In the genomic region with DNA sequence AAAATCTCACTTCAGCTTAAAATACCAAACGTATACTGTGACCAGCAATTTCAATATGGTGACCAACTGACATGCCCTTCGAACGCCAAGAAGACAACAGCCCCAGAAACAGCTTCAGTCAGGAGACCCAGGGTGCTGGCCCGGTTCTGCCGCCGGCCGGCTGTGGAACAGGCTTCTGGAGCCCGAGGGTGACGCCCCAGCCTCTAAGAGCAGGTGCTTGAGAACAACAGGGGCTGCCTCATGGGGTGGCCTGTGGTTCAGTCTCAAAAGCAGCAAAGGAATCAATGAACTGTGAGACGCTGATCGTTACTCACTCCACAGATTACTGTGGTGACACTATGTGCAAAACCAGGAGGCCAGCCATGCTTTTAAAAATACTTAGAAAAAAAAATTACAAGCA, we compare ENCODE assay signal across 15 cellular contexts. TPM values are rescaled to one million over a fixed set of nuclear protein-coding genes. Genes with fewer than 3 reads are reported as not detected.
DNase-seq lines count a peak whose midpoint lies in the region; ATAC-seq, FAIRE-seq and TF ChIP-seq lines count a peak whose summit lies in the region.
"Had no signal": no experiment of that assay in that cellular context is flagged by ENCODE, and none has a peak within 500 bp of the region (broad histone marks: within the 10 kb centered on the region; RNA-seq: fewer than 3 reads in every experiment).

No MANE protein-coding gene starts in this region.

- H3K79me2 ChIP-seq in osteoblast (ENCODE audit: insufficient read depth, low read length): no peaks in the 10 kb centered on the region
- H3K79me2 ChIP-seq in HepG2 (ENCODE audit: insufficient read depth, low read length): peaks cover 23% of the 10 kb centered on the region

- in situ Hi-C loops in HepG2 (cut with HindIII; ENCODE audit: extremely low pct_ligation_motif_present, low pct_unique_long_range_greater_than_20kb): no loop called here

- no peak for TF ChIP-seq RAD21 in HepG2 (CRISPR knock-in tag; IDR thresholded peaks at IDR 0.05)

- peaks cover 41% of the 10 kb centered on the region for H4K20me1 ChIP-seq in osteoblast (ENCODE audit: insufficient read depth, low read length)
- H4K20me1 ChIP-seq in HepG2 (ENCODE audit: insufficient read depth, low read length): no peaks in the 10 kb centered on the region

- DNase-seq in osteoblast (ENCODE audit: insufficient read length, low spot score, missing footprints) (peak; percentile 53), HepG2 (ENCODE audit: low spot score) (no peak), left lobe of liver (ENCODE audit: low spot score) (no peak), A172 (ENCODE audit: low spot score) (no peak)
- DNase-seq in CD4-positive, alpha-beta memory T cell: no peak
- DNase-seq: activated CD4-positive, CD25-positive, alpha-beta regulatory T cell; mesenchymal stem cell; NCI-H1417 treated with DMSO at 0.1 percent for 48 hours; SK-N-SH; stimulated activated CD4-positive, alpha-beta T cell treated with anti-CD3 and anti-CD28 coated beads, Interleukin-4, amount 100 ng/mL, for 24 hours had no signal

- H3K9me3 Mint-ChIP-seq in CD4-positive, alpha-beta memory T cell: no peaks in the 10 kb centered on the region

- no peaks in the 10 kb centered on the region for H3K27me3 Mint-ChIP-seq in CD4-positive, alpha-beta memory T cell

- H3K4me1 ChIP-seq in osteoblast (ENCODE audit: insufficient read depth, low read length) (peaks cover 11% of the 10 kb centered on the region), HepG2 (ENCODE audit: insufficient read depth, low read length) (peaks cover 34% of the 10 kb centered on the region)
- peaks cover 13% of the 10 kb centered on the region for H3K4me1 ChIP-seq in CD4-positive, alpha-beta memory T cell (ENCODE audit: insufficient read depth, low read length)

- H3K36me3 ChIP-seq in osteoblast (ENCODE audit: insufficient read depth, low read length) (no peaks in the 10 kb centered on the region), HepG2 (replicated peaks in 1 of 2; ENCODE audit: control insufficient read depth in 1 of 2, insufficient read depth in 2 of 2, low read length in 2 of 2) (peaks cover 0 to 4% of the 10 kb centered on the region in 2 experiments; a peak in 3 of 5 replicates)
- no peaks in the 10 kb centered on the region for H3K36me3 ChIP-seq in CD4-positive, alpha-beta memory T cell (ENCODE audit: insufficient read depth, low read length)
- H3K36me3 ChIP-seq: breast epithelium had no signal

- no peak for TF ChIP-seq POLR2A in HepG2 (IDR thresholded peaks at IDR 0.05; ENCODE audit: insufficient read depth in 1 of 2, low read depth in 2 of 2, low read length in 2 of 2)

- peak; percentile 66 for ATAC-seq in GM18858 (IDR thresholded peaks at IDR 0.05; ENCODE audit: unreplicated experiment)
- ATAC-seq in GM21528 (IDR thresholded peaks at IDR 0.05; ENCODE audit: low FRiP score, unreplicated experiment): peak; percentile 43
- peak; percentile 61 for ATAC-seq in HG03432 (IDR thresholded peaks at IDR 0.05; ENCODE audit: unreplicated experiment)
- ATAC-seq in HepG2: no peak
- no peak for ATAC-seq in left lobe of liver
- ATAC-seq: HCT116 had no signal

- POLR2A ChIA-PET in CD4-positive, alpha-beta memory T cell (lab: Charles Lee; ENCODE audit: partially characterized antibody): no interaction called here
- POLR2A ChIA-PET in HepG2 (lab: Yijun Ruan, JAX): interaction anchor here (1.1 to 5.1 kb wide), 2 partner anchors 18 to 52 kb away, joined by 5 to 32 read pairs; partner anchors contain the start of gene GPER1

- H3K4me1 Mint-ChIP-seq in CD4-positive, alpha-beta memory T cell: peaks cover 7 to 20% (median 11%) of the 10 kb centered on the region in 4 donors

- H2AFZ ChIP-seq in osteoblast (ENCODE audit: low read length): no peak overlapping the region
- no peak overlapping the region for H2AFZ ChIP-seq in HepG2 (ENCODE audit: low read length)

- TF ChIP-seq EP300 in HepG2 (IDR thresholded peaks at IDR 0.05; ENCODE audit: low read depth in 2 of 2, low read length in 2 of 2) (no peak), HepG2 (CRISPR knock-in tag; IDR thresholded peaks at IDR 0.05; ENCODE audit: borderline replicate concordance) (no peak)

- no peaks in the 10 kb centered on the region for H3K27me3 ChIP-seq in osteoblast (ENCODE audit: insufficient read depth, low read length)
- H3K27me3 ChIP-seq in CD4-positive, alpha-beta memory T cell (ENCODE audit: insufficient read depth, low read length): no peaks in the 10 kb centered on the region
- no peaks in the 10 kb centered on the region for H3K27me3 ChIP-seq in HepG2 (ENCODE audit: control insufficient read depth in 1 of 2, insufficient read depth in 2 of 2, low read length in 2 of 2)
- H3K27me3 ChIP-seq: breast epithelium had no signal

- no peak overlapping the region for H3K4me3 Mint-ChIP-seq in CD4-positive, alpha-beta memory T cell

- no peak overlapping the region for H3K4me2 ChIP-seq in osteoblast (ENCODE audit: insufficient read depth, low read length)
- H3K4me2 ChIP-seq in HepG2 (ENCODE audit: low read depth, low read length): no peak overlapping the region
- H3K4me2 ChIP-seq: SK-N-SH had no signal

- H3K27ac ChIP-seq in osteoblast (ENCODE audit: low read depth, low read length) (no peak overlapping the region), HepG2 (ENCODE audit: extremely low read length, insufficient read depth, low read length) (no peak overlapping the region)
- H3K27ac ChIP-seq in CD4-positive, alpha-beta memory T cell (ENCODE audit: low read depth, low read length): no peak overlapping the region
- H3K27ac ChIP-seq: breast epithelium had no signal

- TF ChIP-seq CTCF in osteoblast (IDR thresholded peaks at IDR 0.05; ENCODE audit: extremely low read depth, low read depth, low read length) (no peak), HepG2 (CRISPR knock-in tag; IDR thresholded peaks at IDR 0.05) (no peak)

- CTCF ChIA-PET in CD4-positive, alpha-beta memory T cell (lab: Charles Lee; ENCODE audit: partially characterized antibody): interaction anchor here (1.3 kb wide), 2 partner anchors 9 to 19 kb away, joined by 3 to 5 read pairs; no protein-coding TSS in a partner anchor
- CTCF ChIA-PET in HepG2 (lab: Yijun Ruan, JAX; ENCODE audit: low intra/inter-chr PET ratio, low total read pairs): no interaction called here

- no peak overlapping the region for H3K27ac Mint-ChIP-seq in CD4-positive, alpha-beta memory T cell

- no peak for FAIRE-seq in HepG2 (lab: Jason Lieb, UNC)

- H3K36me3 Mint-ChIP-seq in CD4-positive, alpha-beta memory T cell: no peaks in the 10 kb centered on the region

- H3K9ac ChIP-seq in HepG2 (ENCODE audit: insufficient read depth, low read depth, low read length): no peak overlapping the region
- H3K9ac ChIP-seq: SK-N-SH had no signal

- no TSS peak for BruUV-seq in HepG2 (replicated peaks; lab: Mats Ljungman, UMichigan)

- H3K4me3 ChIP-seq in osteoblast (ENCODE audit: insufficient read depth, low read length) (no peak overlapping the region), HepG2 (replicated peaks in 1 of 3; ENCODE audit: insufficient read depth in 1 of 3, low read depth in 2 of 3, low read length in 3 of 3) (no peak overlapping the region)
- H3K4me3 ChIP-seq in CD4-positive, alpha-beta memory T cell (ENCODE audit: low read length in 2 of 2): no peak overlapping the region
- H3K4me3 ChIP-seq: breast epithelium had no signal

- intact Hi-C loops in CD4-positive, alpha-beta memory T cell (cut with micrococcal nuclease): no loop called here
- intact Hi-C loops in HepG2 (cut with micrococcal nuclease; ENCODE audit: unreplicated experiment): no loop called here

- WGBS in HepG2 (ENCODE audit: low lambda C conversion rate): 97% methylated on average over 11 of the region's 11 CpGs

- H3K9me3 ChIP-seq in osteoblast (ENCODE audit: low read depth, low read length): no peaks in the 10 kb centered on the region
- no peaks in the 10 kb centered on the region for H3K9me3 ChIP-seq in CD4-positive, alpha-beta memory T cell (ENCODE audit: control insufficient read depth in 1 of 2, low read length in 2 of 2)
- no peaks in the 10 kb centered on the region for H3K9me3 ChIP-seq in HepG2 (ENCODE audit: low read length)
- H3K9me3 ChIP-seq: breast epithelium, SK-N-SH had no signal

RNA-seq across cellular contexts. Expression of gene GPER1, which starts 17.3 kb away (rescaled TPM):
- total RNA-seq in osteoblast (10.3 and 10.5 TPM in 2 replicates), HepG2 (2016; rRNA removed; fragmentation: Illumina TruSeq; extraction: Trizol) (15.2 and 19.7 TPM in 2 replicates), left lobe of liver (29.8 TPM)
- total RNA-seq in CD4-positive, alpha-beta memory T cell: not detected
- polyA plus RNA-seq in CD4-positive, alpha-beta memory T cell: not detected
- 11.8 and 14.0 TPM in 2 replicates for total RNA-seq in HepG2 (2016; cell fraction: cytosol; rRNA removed; fragmentation: Illumina TruSeq; extraction: Trizol; ENCODE audit: low read depth)
- 14.3 and 19.8 TPM in 2 replicates for total RNA-seq in HepG2 (2016; cell fraction: insoluble cytoplasmic fraction; rRNA removed; fragmentation: Illumina TruSeq; extraction: Trizol)
- total RNA-seq in HepG2 (2016; cell fraction: membrane; rRNA removed; fragmentation: Illumina TruSeq; extraction: Trizol): 22.2 and 30.5 TPM in 2 replicates
- total RNA-seq in HepG2 (2016; cell fraction: nucleus; rRNA removed; fragmentation: Illumina TruSeq; extraction: Trizol): 13.6 and 15.7 TPM in 2 replicates
- 12.7 and 16.4 TPM in 2 replicates for polyA plus RNA-seq in HepG2 (2011; rRNA removed)
- 14.9 and 19.2 TPM in 2 replicates for polyA plus RNA-seq in HepG2 (2011; cell fraction: cytosol; rRNA removed)
- 55.4 and 63.5 TPM in 2 replicates for polyA plus RNA-seq in HepG2 (2011; cell fraction: nucleus; rRNA removed)
- polyA plus RNA-seq in HepG2 (2012): 10.5 and 10.7 TPM in 2 replicates
- 9.9 and 11.3 TPM in 2 replicates for polyA plus RNA-seq in HepG2 (2016; cell fraction: cytosol; fragmentation: Illumina TruSeq; extraction: Trizol; ENCODE audit: low read depth)
- 17.5 and 21.3 TPM in 2 replicates for polyA plus RNA-seq in HepG2 (2016; cell fraction: insoluble cytoplasmic fraction; fragmentation: Illumina TruSeq; extraction: Trizol; ENCODE audit: low read depth)
- 22.0 and 22.5 TPM in 2 replicates for polyA plus RNA-seq in HepG2 (2016; cell fraction: membrane; fragmentation: Illumina TruSeq; extraction: Trizol; ENCODE audit: low read depth)
- polyA plus RNA-seq in HepG2 (2016; cell fraction: nucleus; fragmentation: Illumina TruSeq; extraction: Trizol; ENCODE audit: insufficient read depth, low read depth): 36.9 and 39.6 TPM in 2 replicates
- polyA minus RNA-seq in HepG2 (2011; rRNA and poly(A)+ RNA removed; ENCODE audit: low replicate concordance): 7.5 and 47.4 TPM in 2 replicates
- 11.5 and 13.4 TPM in 2 replicates for polyA minus RNA-seq in HepG2 (2011; cell fraction: cytosol; rRNA and poly(A)+ RNA removed)
- 4.2 and 5.7 TPM in 2 replicates for polyA minus RNA-seq in HepG2 (2011; cell fraction: nucleus; rRNA and poly(A)+ RNA removed)
- 7.3 and 12.1 TPM in 2 replicates for total RNA-seq in A172 (2014; rRNA removed; shearing (Covaris generic))

RNA-seq across cellular contexts. Expression of gene ZFAND2A, which starts 54.8 kb away (rescaled TPM):
- total RNA-seq in osteoblast (11.8 and 13.0 TPM in 2 replicates), HepG2 (2016; rRNA removed; fragmentation: Illumina TruSeq; extraction: Trizol) (140 and 171 TPM in 2 replicates), left lobe of liver (39.8 TPM)
- total RNA-seq in CD4-positive, alpha-beta memory T cell: 10 to 100 TPM; 30.9 to 32.4 TPM
- polyA plus RNA-seq in CD4-positive, alpha-beta memory T cell: 10 to 100 TPM; 41.8 to 60.7 TPM
- total RNA-seq in HepG2 (2016; cell fraction: cytosol; rRNA removed; fragmentation: Illumina TruSeq; extraction: Trizol; ENCODE audit: low read depth): 81.0 and 93.7 TPM in 2 replicates
- total RNA-seq in HepG2 (2016; cell fraction: insoluble cytoplasmic fraction; rRNA removed; fragmentation: Illumina TruSeq; extraction: Trizol): 144 and 177 TPM in 2 replicates
- 105 and 123 TPM in 2 replicates for total RNA-seq in HepG2 (2016; cell fraction: membrane; rRNA removed; fragmentation: Illumina TruSeq; extraction: Trizol)
- 76.5 and 85.9 TPM in 2 replicates for total RNA-seq in HepG2 (2016; cell fraction: nucleus; rRNA removed; fragmentation: Illumina TruSeq; extraction: Trizol)
- 153 and 155 TPM in 2 replicates for polyA plus RNA-seq in HepG2 (2011; rRNA removed)
- 116 and 139 TPM in 2 replicates for polyA plus RNA-seq in HepG2 (2011; cell fraction: cytosol; rRNA removed)
- 105 and 133 TPM in 2 replicates for polyA plus RNA-seq in HepG2 (2011; cell fraction: nucleus; rRNA removed)
- 91.5 and 117 TPM in 2 replicates for polyA plus RNA-seq in HepG2 (2012)
- 71.0 and 75.6 TPM in 2 replicates for polyA plus RNA-seq in HepG2 (2016; cell fraction: cytosol; fragmentation: Illumina TruSeq; extraction: Trizol; ENCODE audit: low read depth)
- 158 and 167 TPM in 2 replicates for polyA plus RNA-seq in HepG2 (2016; cell fraction: insoluble cytoplasmic fraction; fragmentation: Illumina TruSeq; extraction: Trizol; ENCODE audit: low read depth)
- polyA plus RNA-seq in HepG2 (2016; cell fraction: membrane; fragmentation: Illumina TruSeq; extraction: Trizol; ENCODE audit: low read depth): 89.5 and 100 TPM in 2 replicates
- polyA plus RNA-seq in HepG2 (2016; cell fraction: nucleus; fragmentation: Illumina TruSeq; extraction: Trizol; ENCODE audit: insufficient read depth, low read depth): 146 and 157 TPM in 2 replicates
- polyA minus RNA-seq in HepG2 (2011; rRNA and poly(A)+ RNA removed; ENCODE audit: low replicate concordance): 24.9 and 155 TPM in 2 replicates
- polyA minus RNA-seq in HepG2 (2011; cell fraction: cytosol; rRNA and poly(A)+ RNA removed): 40.2 and 55.3 TPM in 2 replicates
- polyA minus RNA-seq in HepG2 (2011; cell fraction: nucleus; rRNA and poly(A)+ RNA removed): 50.2 and 66.8 TPM in 2 replicates
- total RNA-seq in A172 (2014; rRNA removed; shearing (Covaris generic)): 57.3 and 70.3 TPM in 2 replicates

Comparison
In these comparisons a context has a peak if more than half of its experiments do, and no peak if none do; other contexts are left out.
1. ATAC-seq: peak in GM18858 (single experiment), GM21528 (single experiment) and HG03432 (single experiment); none in HepG2 (single experiment) and left lobe of liver (single experiment).